1 cellular context compared by ENCODE assay signal in genomic region chr7:82615527-82615926, GRCh38.
TF ChIP-seq lines count a peak whose summit lies in the region.

No MANE protein-coding gene starts in this region.

TF ChIP-seq in GM12878, 131 proteins besides CTCF, POLR2A, EP300 and RAD21 (continued from another document):
- TF ChIP-seq ZBTB11 (CRISPR knock-in tag; IDR thresholded peaks at IDR 0.05) = no peak
- TF ChIP-seq CHD2 (IDR thresholded peaks at IDR 0.05; ENCODE audit: borderline replicate concordance, low read depth, low read length) = 0 out of 2 replicates have a peak, but pooled peaks have one; percentile 14
- peak in 1 of 2 experiments; percentile 50; a peak in 1 of 4 replicates for TF ChIP-seq ETV6 (conservative IDR thresholded peaks at IDR 0.05 in 1 of 2, IDR thresholded peaks at IDR 0.05 in 1 of 2; ENCODE audit: borderline replicate concordance in 1 of 2, low read depth in 1 of 2)
- TF ChIP-seq IKZF2 (IDR thresholded peaks at IDR 0.05) = peak; percentile 24 to 40; a peak in 1 of 4 replicates
- TF ChIP-seq ATF7 (IDR thresholded peaks at IDR 0.05; ENCODE audit: low read depth) = peak; percentile 70; the same call in 1 of the 2 replicates
- no peak for TF ChIP-seq SRF (IDR thresholded peaks at IDR 0.05; ENCODE audit: low read depth in 2 of 2, low read length in 2 of 2)
